Comparison of ENCODE assay signal across 1 cellular context in genomic region chr21:43195131-43196021, GRCh38.
TF ChIP-seq lines count a peak whose summit lies in the region.

No MANE protein-coding gene starts in this region.

TF ChIP-seq in GM23338, 12 proteins besides CTCF, POLR2A, EP300 and RAD21 (continued from another document):
- no peak for TF ChIP-seq REST (IDR thresholded peaks at IDR 0.05; ENCODE audit: unreplicated experiment)
- no peak for TF ChIP-seq NANOG (IDR thresholded peaks at IDR 0.05; ENCODE audit: borderline replicate concordance)
- TF ChIP-seq EZH2 (IDR thresholded peaks at IDR 0.05; ENCODE audit: low read depth, unreplicated experiment): no peak
- no peak for TF ChIP-seq JUNB (IDR thresholded peaks at IDR 0.05; ENCODE audit: unreplicated experiment)
